Comparison of ENCODE assay signal across 2 cellular contexts in the genomic region with DNA sequence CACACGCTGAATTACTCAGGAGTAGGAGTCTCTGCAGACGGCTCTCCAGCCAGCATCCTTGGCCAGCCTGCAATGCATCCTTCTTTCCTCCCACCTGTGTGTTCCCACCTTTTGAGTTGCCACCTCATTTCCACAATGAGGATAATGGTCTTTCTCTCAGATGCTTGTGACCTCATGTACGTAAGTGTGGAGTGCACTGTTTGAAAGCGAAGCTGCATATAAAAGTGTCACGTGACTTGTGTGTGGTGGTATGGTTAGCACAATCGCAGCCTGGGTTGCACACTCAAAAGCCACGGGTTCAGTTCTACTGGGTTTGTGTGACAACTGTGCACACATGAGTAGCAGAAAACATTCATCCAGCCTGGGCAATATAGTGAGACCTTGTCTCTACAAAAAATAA.
TF ChIP-seq lines count a peak whose summit lies in the region.

No MANE protein-coding gene starts in this region.

TF ChIP-seq in HepG2, 621 proteins besides CTCF, POLR2A, EP300 and RAD21:
- TF ChIP-seq ZNF383 (CRISPR knock-in tag; IDR thresholded peaks at IDR 0.05; ENCODE audit: borderline replicate concordance) (no peak), SNAI1 (CRISPR knock-in tag; IDR thresholded peaks at IDR 0.05; ENCODE audit: borderline replicate concordance) (no peak), ZNF3 (CRISPR knock-in tag; IDR thresholded peaks at IDR 0.05) (no peak), HNF1B (CRISPR knock-in tag; IDR thresholded peaks at IDR 0.05) (no peak), ATF1 (CRISPR knock-in tag; IDR thresholded peaks at IDR 0.05) (no peak), ZNF660 (CRISPR knock-in tag; IDR thresholded peaks at IDR 0.05; ENCODE audit: borderline replicate concordance, low read depth) (no peak), KLF16 (CRISPR knock-in tag; IDR thresholded peaks at IDR 0.05) (no peak), STAT6 (CRISPR knock-in tag; IDR thresholded peaks at IDR 0.05; ENCODE audit: borderline replicate concordance) (no peak), CCDC6 (CRISPR knock-in tag; IDR thresholded peaks at IDR 0.05) (no peak), RAD51 (IDR thresholded peaks at IDR 0.05; ENCODE audit: borderline replicate concordance) (peak; percentile 81), SMC3 (IDR thresholded peaks at IDR 0.05; ENCODE audit: low read length) (no peak), ZNF329 (CRISPR knock-in tag; IDR thresholded peaks at IDR 0.05; ENCODE audit: low read depth) (no peak), JARID2 (CRISPR knock-in tag; IDR thresholded peaks at IDR 0.05; ENCODE audit: insufficient replicate concordance) (no peak), ZNF878 (CRISPR knock-in tag; IDR thresholded peaks at IDR 0.05) (no peak), SOX6 (IDR thresholded peaks at IDR 0.05) (no peak), SOX6 (CRISPR knock-in tag; IDR thresholded peaks at IDR 0.05) (no peak)
- TF ChIP-seq, protein P1, sequence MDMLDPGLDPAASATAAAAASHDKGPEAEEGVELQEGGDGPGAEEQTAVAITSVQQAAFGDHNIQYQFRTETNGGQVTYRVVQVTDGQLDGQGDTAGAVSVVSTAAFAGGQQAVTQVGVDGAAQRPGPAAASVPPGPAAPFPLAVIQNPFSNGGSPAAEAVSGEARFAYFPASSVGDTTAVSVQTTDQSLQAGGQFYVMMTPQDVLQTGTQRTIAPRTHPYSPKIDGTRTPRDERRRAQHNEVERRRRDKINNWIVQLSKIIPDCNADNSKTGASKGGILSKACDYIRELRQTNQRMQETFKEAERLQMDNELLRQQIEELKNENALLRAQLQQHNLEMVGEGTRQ (IDR thresholded peaks at IDR 0.05; ENCODE audit: low read depth, low read length) = peak; percentile 41; the same call in 1 of the 2 replicates
- TF ChIP-seq, protein P1 (CRISPR knock-in tag; IDR thresholded peaks at IDR 0.05; ENCODE audit: borderline replicate concordance) = no peak
- TF ChIP-seq, protein P2, sequence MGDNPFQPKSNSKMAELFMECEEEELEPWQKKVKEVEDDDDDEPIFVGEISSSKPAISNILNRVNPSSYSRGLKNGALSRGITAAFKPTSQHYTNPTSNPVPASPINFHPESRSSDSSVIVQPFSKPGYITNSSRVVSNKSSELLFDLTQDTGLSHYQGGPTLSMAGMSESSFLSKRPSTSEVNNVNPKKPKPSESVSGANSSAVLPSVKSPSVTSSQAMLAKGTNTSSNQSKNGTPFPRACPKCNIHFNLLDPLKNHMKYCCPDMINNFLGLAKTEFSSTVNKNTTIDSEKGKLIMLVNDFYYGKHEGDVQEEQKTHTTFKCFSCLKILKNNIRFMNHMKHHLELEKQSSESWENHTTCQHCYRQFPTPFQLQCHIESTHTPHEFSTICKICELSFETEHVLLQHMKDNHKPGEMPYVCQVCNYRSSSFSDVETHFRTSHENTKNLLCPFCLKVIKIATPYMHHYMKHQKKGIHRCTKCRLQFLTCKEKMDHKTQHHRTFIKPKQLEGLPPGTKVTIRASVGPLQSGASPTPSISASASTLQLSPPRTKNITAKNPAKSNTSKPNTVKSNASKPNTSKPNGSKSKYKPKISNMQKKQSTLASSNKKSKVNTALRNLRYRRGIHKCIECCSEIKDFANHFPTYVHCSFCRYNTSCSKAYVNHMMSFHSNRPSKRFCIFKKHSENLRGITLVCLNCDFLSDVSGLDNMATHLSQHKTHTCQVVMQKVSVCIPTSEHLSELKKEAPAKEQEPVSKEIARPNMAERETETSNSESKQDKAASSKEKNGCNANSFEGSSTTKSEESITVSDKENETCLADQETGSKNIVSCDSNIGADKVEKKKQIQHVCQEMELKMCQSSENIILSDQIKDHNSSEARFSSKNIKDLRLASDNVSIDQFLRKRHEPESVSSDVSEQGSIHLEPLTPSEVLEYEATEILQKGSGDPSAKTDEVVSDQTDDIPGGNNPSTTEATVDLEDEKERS (CRISPR knock-in tag; IDR thresholded peaks at IDR 0.05) = no peak

TF ChIP-seq in K562, 482 proteins besides CTCF, POLR2A, EP300 and RAD21:
- TF ChIP-seq ZNF3 (CRISPR knock-in tag; IDR thresholded peaks at IDR 0.05) = no peak
- no peak for TF ChIP-seq ZNF583 (CRISPR knock-in tag; IDR thresholded peaks at IDR 0.05)
- peak; percentile 88 for TF ChIP-seq TFE3 (CRISPR knock-in tag; IDR thresholded peaks at IDR 0.05)
- TF ChIP-seq, protein P1 (CRISPR knock-in tag; IDR thresholded peaks at IDR 0.05) = 0 out of 2 replicates have a peak, but pooled peaks have one; percentile 30
- TF ChIP-seq NR3C1 (CRISPR knock-in tag; IDR thresholded peaks at IDR 0.05) = no peak
- TF ChIP-seq RAD51 (IDR thresholded peaks at IDR 0.05; ENCODE audit: borderline replicate concordance, low read depth) = peak; percentile 56; the same call in 1 of the 2 replicates
- TF ChIP-seq CBFA2T2 (conservative IDR thresholded peaks at IDR 0.05) = peak; percentile 44; the same call in 1 of the 2 replicates
